Comparison of ENCODE assay signal across 11 cellular contexts in genomic region chr11:93532285-93532789, GRCh38. TPM values are rescaled to one million over a fixed set of nuclear protein-coding genes. Genes with fewer than 3 reads are reported as not detected.
A peak's percentile ranks its signal among the peaks of the same experiment; 100 is the strongest.
DNase-seq lines count a peak whose midpoint lies in the region; ATAC-seq lines count a peak whose summit lies in the region.
"Had no signal": no experiment of that assay in that cellular context is flagged by ENCODE, and none has a peak within 500 bp of the region (broad histone marks: within the 10 kb centered on the region; RNA-seq: fewer than 3 reads in every experiment).

No MANE protein-coding gene starts in this region.

- H3K36me3 Mint-ChIP-seq in T-helper 1 cell treated with Interleukin-12 subunit alpha and Interleukin-12 subunit beta and Interleukin-4 antibody, amounts not matched to agents 30 μg/mL and 1 μg/mL, for 36 hours (ENCODE audit: low read depth): peaks cover 4% of the 10 kb centered on the region
- H3K36me3 Mint-ChIP-seq: immature natural killer cell, naive B cell had no signal

- no peaks in the 10 kb centered on the region for H3K27me3 Mint-ChIP-seq in T-helper 1 cell treated with Interleukin-12 subunit alpha and Interleukin-12 subunit beta and Interleukin-4 antibody, amounts not matched to agents 30 μg/mL and 1 μg/mL, for 36 hours (ENCODE audit: low read depth)

- no peaks in the 10 kb centered on the region for H3K9me3 Mint-ChIP-seq in T-helper 1 cell treated with Interleukin-12 subunit alpha and Interleukin-12 subunit beta and Interleukin-4 antibody, amounts not matched to agents 30 μg/mL and 1 μg/mL, for 36 hours
- H3K9me3 Mint-ChIP-seq: immature natural killer cell, naive B cell had no signal

- DNase-seq in kidney tubule cell (ENCODE audit: low spot score): peak; percentile 12
- no peak for DNase-seq in HuH-7 (ENCODE audit: low spot score)
- no peak for DNase-seq in H7
- no peak for DNase-seq in 8988T
- DNase-seq: activated CD4-positive, CD25-positive, alpha-beta regulatory T cell; DMS79 treated with DMSO at 0.1 percent for 48 hours; immature natural killer cell; naive B cell had no signal

- no peak overlapping the region for H3K4me3 Mint-ChIP-seq in T-helper 1 cell treated with Interleukin-12 subunit alpha and Interleukin-12 subunit beta and Interleukin-4 antibody, amounts not matched to agents 30 μg/mL and 1 μg/mL, for 36 hours
- H3K4me3 Mint-ChIP-seq: immature natural killer cell, naive B cell had no signal

- H3K27me3 ChIP-seq in H7 (ENCODE audit: control insufficient read depth, insufficient read depth, low read length): no peaks in the 10 kb centered on the region

- H3K4me3 ChIP-seq in H7 (ENCODE audit: insufficient read depth, low read depth, low read length): no peak overlapping the region

- no peaks in the 10 kb centered on the region for H3K36me3 ChIP-seq in H7 (replicated peaks; ENCODE audit: control insufficient read depth, insufficient read depth, low read length)

- peak overlapping the region; percentile 67 for H3K27ac Mint-ChIP-seq in T-helper 1 cell treated with Interleukin-12 subunit alpha and Interleukin-12 subunit beta and Interleukin-4 antibody, amounts not matched to agents 30 μg/mL and 1 μg/mL, for 36 hours
- H3K27ac Mint-ChIP-seq: naive B cell had no signal

- H3K4me1 Mint-ChIP-seq in T-helper 1 cell treated with Interleukin-12 subunit alpha and Interleukin-12 subunit beta and Interleukin-4 antibody, amounts not matched to agents 30 μg/mL and 1 μg/mL, for 36 hours (ENCODE audit: low read depth): peaks cover 60% of the 10 kb centered on the region

- ATAC-seq in GM18907 (IDR thresholded peaks at IDR 0.05; ENCODE audit: unreplicated experiment): peak; percentile 35
- ATAC-seq in GM21825 (IDR thresholded peaks at IDR 0.05; ENCODE audit: unreplicated experiment): peak; percentile 34

RNA-seq across cellular contexts. Expression of gene SMCO4, which starts 10.9 kb away (rescaled TPM):
- total RNA-seq in H7 (2014; rRNA removed; shearing (Covaris generic)): 57.6 and 84.9 TPM in 2 replicates
